In the genomic region with DNA sequence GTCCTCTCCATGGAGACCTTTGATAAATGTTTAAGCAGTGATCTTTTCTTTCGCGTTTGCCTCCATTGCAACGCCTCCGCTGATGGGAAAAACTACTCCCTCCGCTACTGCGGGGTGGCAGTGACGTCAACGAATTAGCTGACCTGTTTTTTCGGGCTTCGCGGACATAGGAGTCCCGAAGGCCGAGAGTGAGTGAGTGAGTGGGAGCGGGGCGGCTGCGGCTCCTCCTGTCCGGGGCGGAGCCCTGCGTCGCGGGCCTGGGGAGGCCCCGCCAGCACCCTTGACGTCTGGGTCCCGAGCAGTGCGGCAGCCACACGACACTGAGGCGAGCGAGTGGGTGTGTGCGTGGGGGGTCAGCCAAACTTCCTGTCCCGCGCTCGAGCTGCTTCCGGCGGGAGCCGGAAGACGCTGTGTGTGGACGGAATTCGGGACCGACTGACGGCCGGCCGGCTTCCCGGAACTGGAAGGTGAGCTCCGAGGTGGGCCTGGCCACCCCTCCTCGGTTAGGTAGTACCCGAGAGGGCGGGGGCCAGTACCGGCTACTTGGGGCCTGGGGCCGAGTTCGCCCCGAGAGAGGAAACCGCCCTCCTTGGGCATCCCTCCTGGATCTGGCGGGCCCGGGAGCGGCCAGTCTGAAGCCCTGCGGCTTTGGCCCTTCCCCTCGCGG, we compare ENCODE assay signal across 1 cellular context.
A peak's percentile ranks its signal among the peaks of the same experiment; 100 is the strongest.
TF ChIP-seq lines count a peak whose summit lies in the region.

A gene with protein sequence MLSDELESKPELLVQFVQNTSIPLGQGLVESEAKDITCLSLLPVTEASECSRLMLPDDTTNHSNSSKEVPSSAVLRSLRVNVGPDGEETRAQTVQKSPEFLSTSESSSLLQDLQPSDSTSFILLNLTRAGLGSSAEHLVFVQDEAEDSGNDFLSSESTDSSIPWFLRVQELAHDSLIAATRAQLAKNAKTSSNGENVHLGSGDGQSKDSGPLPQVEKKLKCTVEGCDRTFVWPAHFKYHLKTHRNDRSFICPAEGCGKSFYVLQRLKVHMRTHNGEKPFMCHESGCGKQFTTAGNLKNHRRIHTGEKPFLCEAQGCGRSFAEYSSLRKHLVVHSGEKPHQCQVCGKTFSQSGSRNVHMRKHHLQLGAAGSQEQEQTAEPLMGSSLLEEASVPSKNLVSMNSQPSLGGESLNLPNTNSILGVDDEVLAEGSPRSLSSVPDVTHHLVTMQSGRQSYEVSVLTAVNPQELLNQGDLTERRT (plus strand): TSS at position 411 of the 667 bp plus-strand sequence. CDS start 5,317 bp downstream, outside the sequence.

TF ChIP-seq in GM12878, 131 proteins besides CTCF, POLR2A, EP300 and RAD21 (continued from another document and continues in another):
- TF ChIP-seq, protein P1, sequence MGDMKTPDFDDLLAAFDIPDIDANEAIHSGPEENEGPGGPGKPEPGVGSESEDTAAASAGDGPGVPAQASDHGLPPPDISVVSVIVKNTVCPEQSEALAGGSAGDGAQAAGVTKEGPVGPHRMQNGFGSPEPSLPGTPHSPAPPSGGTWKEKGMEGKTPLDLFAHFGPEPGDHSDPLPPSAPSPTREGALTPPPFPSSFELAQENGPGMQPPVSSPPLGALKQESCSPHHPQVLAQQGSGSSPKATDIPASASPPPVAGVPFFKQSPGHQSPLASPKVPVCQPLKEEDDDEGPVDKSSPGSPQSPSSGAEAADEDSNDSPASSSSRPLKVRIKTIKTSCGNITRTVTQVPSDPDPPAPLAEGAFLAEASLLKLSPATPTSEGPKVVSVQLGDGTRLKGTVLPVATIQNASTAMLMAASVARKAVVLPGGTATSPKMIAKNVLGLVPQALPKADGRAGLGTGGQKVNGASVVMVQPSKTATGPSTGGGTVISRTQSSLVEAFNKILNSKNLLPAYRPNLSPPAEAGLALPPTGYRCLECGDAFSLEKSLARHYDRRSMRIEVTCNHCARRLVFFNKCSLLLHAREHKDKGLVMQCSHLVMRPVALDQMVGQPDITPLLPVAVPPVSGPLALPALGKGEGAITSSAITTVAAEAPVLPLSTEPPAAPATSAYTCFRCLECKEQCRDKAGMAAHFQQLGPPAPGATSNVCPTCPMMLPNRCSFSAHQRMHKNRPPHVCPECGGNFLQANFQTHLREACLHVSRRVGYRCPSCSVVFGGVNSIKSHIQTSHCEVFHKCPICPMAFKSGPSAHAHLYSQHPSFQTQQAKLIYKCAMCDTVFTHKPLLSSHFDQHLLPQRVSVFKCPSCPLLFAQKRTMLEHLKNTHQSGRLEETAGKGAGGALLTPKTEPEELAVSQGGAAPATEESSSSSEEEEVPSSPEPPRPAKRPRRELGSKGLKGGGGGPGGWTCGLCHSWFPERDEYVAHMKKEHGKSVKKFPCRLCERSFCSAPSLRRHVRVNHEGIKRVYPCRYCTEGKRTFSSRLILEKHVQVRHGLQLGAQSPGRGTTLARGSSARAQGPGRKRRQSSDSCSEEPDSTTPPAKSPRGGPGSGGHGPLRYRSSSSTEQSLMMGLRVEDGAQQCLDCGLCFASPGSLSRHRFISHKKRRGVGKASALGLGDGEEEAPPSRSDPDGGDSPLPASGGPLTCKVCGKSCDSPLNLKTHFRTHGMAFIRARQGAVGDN (IDR thresholded peaks at IDR 0.05), result peak; percentile 62
- TF ChIP-seq GABPA (IDR thresholded peaks at IDR 0.05; ENCODE audit: low read depth) (peak; percentile 95), POLR2AphosphoS2 (IDR thresholded peaks at IDR 0.05; ENCODE audit: low read depth, low read length) (no peak; the same call in 1 of the 2 replicates), NR2F1 (conservative IDR thresholded peaks at IDR 0.05) (peak; percentile 59), CHD2 (IDR thresholded peaks at IDR 0.05; ENCODE audit: borderline replicate concordance, low read depth, low read length) (peak; percentile 81; the same call in 1 of the 2 replicates), ETV6 (conservative IDR thresholded peaks at IDR 0.05 in 1 of 2, IDR thresholded peaks at IDR 0.05 in 1 of 2; ENCODE audit: borderline replicate concordance in 1 of 2, low read depth in 1 of 2) (peak; percentile 73 to 97; a peak in 2 of 4 replicates), YBX1 (IDR thresholded peaks at IDR 0.05) (no peak), IKZF1 (conservative IDR thresholded peaks at IDR 0.05) (peak; percentile 98), SREBF1 (IDR thresholded peaks at IDR 0.05; ENCODE audit: low read length) (no peak; the same call in 1 of the 2 replicates), RCOR1 (conservative IDR thresholded peaks at IDR 0.05; ENCODE audit: low read depth, low read length) (no peak), SMARCA5 (IDR thresholded peaks at IDR 0.05) (no peak), NFXL1 (IDR thresholded peaks at IDR 0.05; ENCODE audit: borderline replicate concordance) (no peak), GATAD2B (conservative IDR thresholded peaks at IDR 0.05; ENCODE audit: low read depth) (peak; percentile 88), ZNF217 (IDR thresholded peaks at IDR 0.05) (no peak), KDM1A (IDR thresholded peaks at IDR 0.05; ENCODE audit: borderline replicate concordance) (no peak), MTA2 (IDR thresholded peaks at IDR 0.05; ENCODE audit: low read depth) (0 out of 2 replicates have a peak, but pooled peaks have one; percentile 12), CHD1 (IDR thresholded peaks at IDR 0.05; ENCODE audit: low read depth, low read length) (no peak; the same call in 1 of the 2 replicates), PAX5 (IDR thresholded peaks at IDR 0.05; ENCODE audit: borderline replicate concordance, low read depth, low read length) (peak; percentile 72; the same call in 1 of the 2 replicates), MEF2A (IDR thresholded peaks at IDR 0.05; ENCODE audit: insufficient read depth, low read depth, low read length) (0 out of 2 replicates have a peak, but pooled peaks have one; percentile 64), SMC3 (IDR thresholded peaks at IDR 0.05; ENCODE audit: borderline replicate concordance, low read length) (no peak), HDAC6 (IDR thresholded peaks at IDR 0.05; ENCODE audit: unreplicated experiment) (no peak), RFX5 (IDR thresholded peaks at IDR 0.05; ENCODE audit: low read depth, low read length) (no peak), FOXM1 (IDR thresholded peaks at IDR 0.05; ENCODE audit: low read depth, low read length) (no peak), LARP7 (IDR thresholded peaks at IDR 0.05) (peak; percentile 74), SIN3A (IDR thresholded peaks at IDR 0.05; ENCODE audit: low read depth, low read length) (no peak), ZBED1 (IDR thresholded peaks at IDR 0.05; ENCODE audit: borderline replicate concordance) (peak; percentile 45; the same call in 1 of the 2 replicates), IRF4 (IDR thresholded peaks at IDR 0.05; ENCODE audit: low read depth, low read length) (no peak), SUZ12 (IDR thresholded peaks at IDR 0.05; ENCODE audit: unreplicated experiment) (no peak), ZSCAN29 (IDR thresholded peaks at IDR 0.05) (0 out of 2 replicates have a peak, but pooled peaks have one; percentile 43), JUNB (IDR thresholded peaks at IDR 0.05) (no peak), RB1 (IDR thresholded peaks at IDR 0.05; ENCODE audit: borderline replicate concordance) (0 out of 2 replicates have a peak, but pooled peaks have one; percentile 56), TCF12 (IDR thresholded peaks at IDR 0.05; ENCODE audit: low read depth, low read length) (peak; percentile 64; the same call in 1 of the 2 replicates), CBX5 (IDR thresholded peaks at IDR 0.05; ENCODE audit: low read depth) (no peak), DPF2 (IDR thresholded peaks at IDR 0.05) (peak; percentile 89)
- TF ChIP-seq, protein P2, sequence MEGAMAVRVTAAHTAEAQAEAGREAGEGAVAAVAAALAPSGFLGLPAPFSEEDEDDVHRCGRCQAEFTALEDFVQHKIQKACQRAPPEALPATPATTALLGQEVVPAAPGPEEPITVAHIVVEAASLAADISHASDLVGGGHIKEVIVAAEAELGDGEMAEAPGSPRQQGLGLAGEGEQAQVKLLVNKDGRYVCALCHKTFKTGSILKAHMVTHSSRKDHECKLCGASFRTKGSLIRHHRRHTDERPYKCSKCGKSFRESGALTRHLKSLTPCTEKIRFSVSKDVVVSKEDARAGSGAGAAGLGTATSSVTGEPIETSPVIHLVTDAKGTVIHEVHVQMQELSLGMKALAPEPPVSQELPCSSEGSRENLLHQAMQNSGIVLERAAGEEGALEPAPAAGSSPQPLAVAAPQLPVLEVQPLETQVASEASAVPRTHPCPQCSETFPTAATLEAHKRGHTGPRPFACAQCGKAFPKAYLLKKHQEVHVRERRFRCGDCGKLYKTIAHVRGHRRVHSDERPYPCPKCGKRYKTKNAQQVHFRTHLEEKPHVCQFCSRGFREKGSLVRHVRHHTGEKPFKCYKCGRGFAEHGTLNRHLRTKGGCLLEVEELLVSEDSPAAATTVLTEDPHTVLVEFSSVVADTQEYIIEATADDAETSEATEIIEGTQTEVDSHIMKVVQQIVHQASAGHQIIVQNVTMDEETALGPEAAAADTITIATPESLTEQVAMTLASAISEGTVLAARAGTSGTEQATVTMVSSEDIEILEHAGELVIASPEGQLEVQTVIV (IDR thresholded peaks at IDR 0.05; ENCODE audit: borderline replicate concordance, partially characterized antibody), result peak; percentile 91
- TF ChIP-seq, protein P3, sequence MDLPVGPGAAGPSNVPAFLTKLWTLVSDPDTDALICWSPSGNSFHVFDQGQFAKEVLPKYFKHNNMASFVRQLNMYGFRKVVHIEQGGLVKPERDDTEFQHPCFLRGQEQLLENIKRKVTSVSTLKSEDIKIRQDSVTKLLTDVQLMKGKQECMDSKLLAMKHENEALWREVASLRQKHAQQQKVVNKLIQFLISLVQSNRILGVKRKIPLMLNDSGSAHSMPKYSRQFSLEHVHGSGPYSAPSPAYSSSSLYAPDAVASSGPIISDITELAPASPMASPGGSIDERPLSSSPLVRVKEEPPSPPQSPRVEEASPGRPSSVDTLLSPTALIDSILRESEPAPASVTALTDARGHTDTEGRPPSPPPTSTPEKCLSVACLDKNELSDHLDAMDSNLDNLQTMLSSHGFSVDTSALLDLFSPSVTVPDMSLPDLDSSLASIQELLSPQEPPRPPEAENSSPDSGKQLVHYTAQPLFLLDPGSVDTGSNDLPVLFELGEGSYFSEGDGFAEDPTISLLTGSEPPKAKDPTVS (IDR thresholded peaks at IDR 0.05; ENCODE audit: low read depth, low read length), result no peak; the same call in 1 of the 2 replicates
- TF ChIP-seq, protein P4, sequence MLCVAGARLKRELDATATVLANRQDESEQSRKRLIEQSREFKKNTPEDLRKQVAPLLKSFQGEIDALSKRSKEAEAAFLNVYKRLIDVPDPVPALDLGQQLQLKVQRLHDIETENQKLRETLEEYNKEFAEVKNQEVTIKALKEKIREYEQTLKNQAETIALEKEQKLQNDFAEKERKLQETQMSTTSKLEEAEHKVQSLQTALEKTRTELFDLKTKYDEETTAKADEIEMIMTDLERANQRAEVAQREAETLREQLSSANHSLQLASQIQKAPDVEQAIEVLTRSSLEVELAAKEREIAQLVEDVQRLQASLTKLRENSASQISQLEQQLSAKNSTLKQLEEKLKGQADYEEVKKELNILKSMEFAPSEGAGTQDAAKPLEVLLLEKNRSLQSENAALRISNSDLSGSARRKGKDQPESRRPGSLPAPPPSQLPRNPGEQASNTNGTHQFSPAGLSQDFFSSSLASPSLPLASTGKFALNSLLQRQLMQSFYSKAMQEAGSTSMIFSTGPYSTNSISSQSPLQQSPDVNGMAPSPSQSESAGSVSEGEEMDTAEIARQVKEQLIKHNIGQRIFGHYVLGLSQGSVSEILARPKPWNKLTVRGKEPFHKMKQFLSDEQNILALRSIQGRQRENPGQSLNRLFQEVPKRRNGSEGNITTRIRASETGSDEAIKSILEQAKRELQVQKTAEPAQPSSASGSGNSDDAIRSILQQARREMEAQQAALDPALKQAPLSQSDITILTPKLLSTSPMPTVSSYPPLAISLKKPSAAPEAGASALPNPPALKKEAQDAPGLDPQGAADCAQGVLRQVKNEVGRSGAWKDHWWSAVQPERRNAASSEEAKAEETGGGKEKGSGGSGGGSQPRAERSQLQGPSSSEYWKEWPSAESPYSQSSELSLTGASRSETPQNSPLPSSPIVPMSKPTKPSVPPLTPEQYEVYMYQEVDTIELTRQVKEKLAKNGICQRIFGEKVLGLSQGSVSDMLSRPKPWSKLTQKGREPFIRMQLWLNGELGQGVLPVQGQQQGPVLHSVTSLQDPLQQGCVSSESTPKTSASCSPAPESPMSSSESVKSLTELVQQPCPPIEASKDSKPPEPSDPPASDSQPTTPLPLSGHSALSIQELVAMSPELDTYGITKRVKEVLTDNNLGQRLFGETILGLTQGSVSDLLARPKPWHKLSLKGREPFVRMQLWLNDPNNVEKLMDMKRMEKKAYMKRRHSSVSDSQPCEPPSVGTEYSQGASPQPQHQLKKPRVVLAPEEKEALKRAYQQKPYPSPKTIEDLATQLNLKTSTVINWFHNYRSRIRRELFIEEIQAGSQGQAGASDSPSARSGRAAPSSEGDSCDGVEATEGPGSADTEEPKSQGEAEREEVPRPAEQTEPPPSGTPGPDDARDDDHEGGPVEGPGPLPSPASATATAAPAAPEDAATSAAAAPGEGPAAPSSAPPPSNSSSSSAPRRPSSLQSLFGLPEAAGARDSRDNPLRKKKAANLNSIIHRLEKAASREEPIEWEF (IDR thresholded peaks at IDR 0.05; ENCODE audit: insufficient replicate concordance, low read depth, low read length), result no peak
- TF ChIP-seq, protein P5, sequence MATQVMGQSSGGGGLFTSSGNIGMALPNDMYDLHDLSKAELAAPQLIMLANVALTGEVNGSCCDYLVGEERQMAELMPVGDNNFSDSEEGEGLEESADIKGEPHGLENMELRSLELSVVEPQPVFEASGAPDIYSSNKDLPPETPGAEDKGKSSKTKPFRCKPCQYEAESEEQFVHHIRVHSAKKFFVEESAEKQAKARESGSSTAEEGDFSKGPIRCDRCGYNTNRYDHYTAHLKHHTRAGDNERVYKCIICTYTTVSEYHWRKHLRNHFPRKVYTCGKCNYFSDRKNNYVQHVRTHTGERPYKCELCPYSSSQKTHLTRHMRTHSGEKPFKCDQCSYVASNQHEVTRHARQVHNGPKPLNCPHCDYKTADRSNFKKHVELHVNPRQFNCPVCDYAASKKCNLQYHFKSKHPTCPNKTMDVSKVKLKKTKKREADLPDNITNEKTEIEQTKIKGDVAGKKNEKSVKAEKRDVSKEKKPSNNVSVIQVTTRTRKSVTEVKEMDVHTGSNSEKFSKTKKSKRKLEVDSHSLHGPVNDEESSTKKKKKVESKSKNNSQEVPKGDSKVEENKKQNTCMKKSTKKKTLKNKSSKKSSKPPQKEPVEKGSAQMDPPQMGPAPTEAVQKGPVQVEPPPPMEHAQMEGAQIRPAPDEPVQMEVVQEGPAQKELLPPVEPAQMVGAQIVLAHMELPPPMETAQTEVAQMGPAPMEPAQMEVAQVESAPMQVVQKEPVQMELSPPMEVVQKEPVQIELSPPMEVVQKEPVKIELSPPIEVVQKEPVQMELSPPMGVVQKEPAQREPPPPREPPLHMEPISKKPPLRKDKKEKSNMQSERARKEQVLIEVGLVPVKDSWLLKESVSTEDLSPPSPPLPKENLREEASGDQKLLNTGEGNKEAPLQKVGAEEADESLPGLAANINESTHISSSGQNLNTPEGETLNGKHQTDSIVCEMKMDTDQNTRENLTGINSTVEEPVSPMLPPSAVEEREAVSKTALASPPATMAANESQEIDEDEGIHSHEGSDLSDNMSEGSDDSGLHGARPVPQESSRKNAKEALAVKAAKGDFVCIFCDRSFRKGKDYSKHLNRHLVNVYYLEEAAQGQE (IDR thresholded peaks at IDR 0.05; ENCODE audit: low read depth, low read length), result no peak
- TF ChIP-seq, protein P6, sequence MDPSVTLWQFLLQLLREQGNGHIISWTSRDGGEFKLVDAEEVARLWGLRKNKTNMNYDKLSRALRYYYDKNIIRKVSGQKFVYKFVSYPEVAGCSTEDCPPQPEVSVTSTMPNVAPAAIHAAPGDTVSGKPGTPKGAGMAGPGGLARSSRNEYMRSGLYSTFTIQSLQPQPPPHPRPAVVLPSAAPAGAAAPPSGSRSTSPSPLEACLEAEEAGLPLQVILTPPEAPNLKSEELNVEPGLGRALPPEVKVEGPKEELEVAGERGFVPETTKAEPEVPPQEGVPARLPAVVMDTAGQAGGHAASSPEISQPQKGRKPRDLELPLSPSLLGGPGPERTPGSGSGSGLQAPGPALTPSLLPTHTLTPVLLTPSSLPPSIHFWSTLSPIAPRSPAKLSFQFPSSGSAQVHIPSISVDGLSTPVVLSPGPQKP (IDR thresholded peaks at IDR 0.05; ENCODE audit: low read depth, low read length), result peak; percentile 89
